14 cellular contexts compared by ENCODE assay signal in genomic region chrX:9670136-9670905, GRCh38.
DNase-seq lines count a peak whose midpoint lies in the region; ATAC-seq and TF ChIP-seq lines count a peak whose summit lies in the region.
"Had no signal": no experiment of that assay in that cellular context is flagged by ENCODE, and none has a peak within 500 bp of the region (broad histone marks: within the 10 kb centered on the region; RNA-seq: fewer than 3 reads in every experiment).

No MANE protein-coding gene starts in this region.

- H3K23me2 ChIP-seq in H9 (ENCODE audit: insufficient read length, low read depth, low read length, poor library complexity, severe bottlenecking): no peaks in the 10 kb centered on the region

- no peak overlapping the region for H2BK20ac ChIP-seq in H9 (ENCODE audit: low read depth, low read length, poor library complexity, severe bottlenecking)

- no peak for ATAC-seq in HG02973 (IDR thresholded peaks at IDR 0.05; ENCODE audit: unreplicated experiment)
- ATAC-seq: activated CD8-positive, alpha-beta T cell treated with anti-CD3 and anti-CD28 coated beads for 36 hours had no signal

- H3K27ac ChIP-seq in AG04450 (ENCODE audit: low read depth, low read length) (peak overlapping the region; percentile 11), H9 (ENCODE audit: insufficient read length, low read depth, low read length) (no peak overlapping the region)
- H3K27ac ChIP-seq: VCaP had no signal

- H2BK12ac ChIP-seq in H9 (ENCODE audit: insufficient read length, low read depth, low read length): no peak overlapping the region

- H3K4me3 Mint-ChIP-seq in H9 (no peak overlapping the region), brain (peak overlapping the region in 1 of 5 experiments; percentile 0)
- H3K4me3 Mint-ChIP-seq: activated CD8-positive, alpha-beta T cell treated with anti-CD3 and anti-CD28 coated beads for 36 hours; activated T-helper 1 cell treated with anti-CD3 and anti-CD28 coated beads, Interleukin-12 subunit alpha, Interleukin-12 subunit beta, Interleukin-2, Interleukin-4 antibody, amounts not matched to agents 30 ng/mL and 10 ng/mL and 1 ng/mL, durations not matched to agents 14 hours and 24 hours and 36 hours; naive B cell had no signal

- peaks cover 2% of the 10 kb centered on the region; the same call in 1 of the 2 replicates for H3K4me1 ChIP-seq in H9 (ENCODE audit: insufficient read depth, low read length)
- H3K4me1 ChIP-seq in BE2C: no peaks in the 10 kb centered on the region; the same call in 1 of the 2 replicates

- no peak overlapping the region for H3K14ac ChIP-seq in H9 (ENCODE audit: insufficient read depth, low read length)

- H3K4me2 ChIP-seq in H9 (ENCODE audit: insufficient read depth, insufficient read length, low read length): no peak overlapping the region

- no peaks in the 10 kb centered on the region for H3K36me3 ChIP-seq in BE2C

- no peaks in the 10 kb centered on the region for H3K79me1 ChIP-seq in H9 (ENCODE audit: insufficient read depth, low read depth, low read length, poor library complexity, severe bottlenecking)

- H3T11ph ChIP-seq in H9 (ENCODE audit: low read length): no peak overlapping the region

- H3K27me3 ChIP-seq in AG04450 (ENCODE audit: control insufficient read depth, insufficient read depth, low read length) (no peaks in the 10 kb centered on the region), H9 (ENCODE audit: insufficient read depth, low read length) (no peaks in the 10 kb centered on the region), BE2C (no peaks in the 10 kb centered on the region)

- no peak overlapping the region for H2AFZ ChIP-seq in H9 (ENCODE audit: low read length)

- no peak overlapping the region for H2AK5ac ChIP-seq in H9 (ENCODE audit: insufficient read length, low read length)

- CTCF ChIA-PET in AG04450 (lab: Charles Lee): interaction anchor here (0.6 kb wide), 1 partner anchor 449 kb away, joined by 3 read pairs; no protein-coding TSS in a partner anchor

- peaks cover 23 to 33% (median 24%) of the 10 kb centered on the region in 3 experiments for H3K36me3 Mint-ChIP-seq in H9 (ENCODE audit: insufficient read depth in 1 of 3, low read depth in 3 of 3)
- H3K36me3 Mint-ChIP-seq in brain: peaks cover 38% of the 10 kb centered on the region

- H2BK15ac ChIP-seq in H9 (ENCODE audit: low read depth, low read length): no peak overlapping the region

- H3K9ac ChIP-seq in H9 (ENCODE audit: extremely low read depth, insufficient read length, low read length): no peak overlapping the region

- POLR2A ChIA-PET in AG04450 (lab: Yijun Ruan, JAX): no interaction called here

- H3K4me1 Mint-ChIP-seq in H9: peaks cover 24 to 25% of the 10 kb centered on the region in 2 experiments
- H3K4me1 Mint-ChIP-seq in brain: peaks cover 54% of the 10 kb centered on the region

- no peak overlapping the region for H4K91ac ChIP-seq in H9 (ENCODE audit: insufficient read length, low read depth, low read length)

- no peaks in the 10 kb centered on the region for H4K20me1 ChIP-seq in H9 (ENCODE audit: control insufficient read depth, insufficient read depth, insufficient read length)

- H3K4me3 ChIP-seq in AG04450 (ENCODE audit: low read depth, low read length) (no peak overlapping the region), BE2C (ENCODE audit: low read depth, low read length) (no peak overlapping the region)

- no peak overlapping the region for H2BK120ac ChIP-seq in H9 (ENCODE audit: low read depth, low read length, poor library complexity, severe bottlenecking)

- H4K5ac ChIP-seq in H9 (ENCODE audit: insufficient read length, low read depth, low read length): no peak overlapping the region

- H3K18ac ChIP-seq in H9 (ENCODE audit: insufficient read length, low read depth, low read length): no peak overlapping the region

- H3K27ac Mint-ChIP-seq in H9: peak overlapping the region in 2 of 3 experiments; percentile 17 to 19; a peak in 1 of 7 replicates
- H3K27ac Mint-ChIP-seq in brain: peak overlapping the region in 4 of 5 experiments; percentile 15 to 95 (median 52)
- H3K27ac Mint-ChIP-seq: activated CD8-positive, alpha-beta T cell treated with anti-CD3 and anti-CD28 coated beads for 36 hours; activated T-helper 1 cell treated with anti-CD3 and anti-CD28 coated beads, Interleukin-12 subunit alpha, Interleukin-12 subunit beta, Interleukin-2, Interleukin-4 antibody, amounts not matched to agents 30 ng/mL and 10 ng/mL and 1 ng/mL, durations not matched to agents 14 hours and 24 hours and 36 hours had no signal

- H3K56ac ChIP-seq in H9 (ENCODE audit: insufficient read length, low read depth, low read length): no peak overlapping the region

- H2BK5ac ChIP-seq in H9 (ENCODE audit: insufficient read length, low read length): no peak overlapping the region

- H3K79me2 ChIP-seq in H9 (ENCODE audit: insufficient read depth, low read length): no peaks in the 10 kb centered on the region

- H3K9me3 ChIP-seq in AG04450 (ENCODE audit: control insufficient read depth, insufficient read depth, low read length) (no peaks in the 10 kb centered on the region), H9 (ENCODE audit: control insufficient read depth, low read depth, low read length) (no peaks in the 10 kb centered on the region), BE2C (no peaks in the 10 kb centered on the region)

- DNase-seq in AG04450 (ENCODE audit: low read depth, low spot score): no peak
- no peak for DNase-seq in H9
- peak; percentile 50 for DNase-seq in iris pigment epithelial cell (ENCODE audit: low read depth)
- DNase-seq in GM19240 (ENCODE audit: insufficient read length, low spot score): no peak
- DNase-seq in NCI-H2081 (lab: John Stamatoyannopoulos, UW): no peak
- no peak for DNase-seq in BE2C
- DNase-seq: activated CD8-positive, alpha-beta T cell treated with anti-CD3 and anti-CD28 coated beads for 36 hours; hippocampal formation; naive B cell; stimulated activated CD4-positive, alpha-beta T cell treated with anti-CD3 and anti-CD28 coated beads, Interleukin-1b, Interleukin-23, amount 100 ng/mL, for 48 hours had no signal

- no peak overlapping the region for H3K4ac ChIP-seq in H9 (ENCODE audit: low read depth, low read length)

- TF ChIP-seq CTCF in AG04450 (IDR thresholded peaks at IDR 0.05; ENCODE audit: low read depth, low read length): no peak
- no peak for TF ChIP-seq CTCF in H9 (conservative IDR thresholded peaks at IDR 0.05)
- no peak for TF ChIP-seq CTCF in brain (conservative IDR thresholded peaks at IDR 0.05)
- no peak for TF ChIP-seq CTCF in BE2C (IDR thresholded peaks at IDR 0.05; ENCODE audit: low read depth, low read length)

- H4K8ac ChIP-seq in H9 (replicated peaks; ENCODE audit: insufficient read length, low read depth, low read length): no peak overlapping the region

- WGBS in H9 (ENCODE audit: extremely low coverage, insufficient read length, low lambda C conversion rate): no CpG with 5 or more reads among the region's 9 CpGs

- H3K27me3 Mint-ChIP-seq in H9 (ENCODE audit: low read depth): no peaks in the 10 kb centered on the region; the same call in 1 of the 2 replicates
- no peaks in the 10 kb centered on the region for H3K27me3 Mint-ChIP-seq in brain
- H3K27me3 Mint-ChIP-seq: activated CD8-positive, alpha-beta T cell treated with anti-CD3 and anti-CD28 coated beads for 36 hours; naive B cell had no signal

- H3K23ac ChIP-seq in H9 (ENCODE audit: insufficient read length, low read depth, low read length): no peak overlapping the region

- H3K9me3 Mint-ChIP-seq in H9 (peaks cover 14 to 39% of the 10 kb centered on the region in 2 experiments), brain (peaks cover 0 to 4% (median 0%) of the 10 kb centered on the region in 5 experiments)
- H3K9me3 Mint-ChIP-seq: activated CD8-positive, alpha-beta T cell treated with anti-CD3 and anti-CD28 coated beads for 36 hours had no signal
